Comparison of ENCODE assay signal across 1 cellular context in genomic region chr6:31665501-31666336, GRCh38.
A peak's percentile ranks its signal among the peaks of the same experiment; 100 is the strongest.
TF ChIP-seq lines count a peak whose summit lies in the region.

Gene CSNK2B, plus strand, starts transcription at chr6:31666080. Its CDS starts 752 bp downstream, at chr6:31666832.

TF ChIP-seq in K562, 482 proteins besides CTCF, POLR2A, EP300 and RAD21 (continued from another document and continues in another):
- TF ChIP-seq RREB1 (CRISPR knock-in tag; IDR thresholded peaks at IDR 0.05) (peak; percentile 46; the same call in 1 of the 2 replicates), ZNF197 (CRISPR knock-in tag; IDR thresholded peaks at IDR 0.05; ENCODE audit: low read depth) (no peak), MTA1 (IDR thresholded peaks at IDR 0.05; ENCODE audit: borderline replicate concordance) (peak; percentile 78; the same call in 1 of the 2 replicates), ILK (tag; IDR thresholded peaks at IDR 0.05; ENCODE audit: borderline replicate concordance, low read depth) (no peak), RBFOX2 (IDR thresholded peaks at IDR 0.05; ENCODE audit: low read depth, low read length) (peak; percentile 98), YBX1 (IDR thresholded peaks at IDR 0.05) (no peak), SIX5 (IDR thresholded peaks at IDR 0.05; ENCODE audit: borderline replicate concordance in 1 of 2, insufficient read depth in 1 of 2, low read depth in 1 of 2, low read length in 2 of 2) (peak; percentile 95 to 97), KDM4B (IDR thresholded peaks at IDR 0.05; ENCODE audit: borderline replicate concordance in 2 of 2, low read depth in 1 of 2) (peak in 1 of 2 experiments; percentile 99; a peak in 2 of 4 replicates), CREB5 (CRISPR knock-in tag; IDR thresholded peaks at IDR 0.05) (no peak), UBTF (IDR thresholded peaks at IDR 0.05; ENCODE audit: borderline replicate concordance in 1 of 2, low read depth in 2 of 2, low read length in 2 of 2) (peak; percentile 35 to 83; a peak in 2 of 4 replicates), MCM7 (IDR thresholded peaks at IDR 0.05) (no peak), ZNF561 (CRISPR knock-in tag; conservative IDR thresholded peaks at IDR 0.05) (peak; percentile 58; the same call in 1 of the 2 replicates), SMC3 (conservative IDR thresholded peaks at IDR 0.05; ENCODE audit: insufficient read depth, low read depth, low read length) (no peak), ARHGAP35 (IDR thresholded peaks at IDR 0.05; ENCODE audit: partially characterized antibody) (no peak), PATZ1 (CRISPR knock-in tag; IDR thresholded peaks at IDR 0.05; ENCODE audit: borderline replicate concordance) (0 out of 2 replicates have a peak, but pooled peaks have one; percentile 28), ZBTB5 (IDR thresholded peaks at IDR 0.05) (no peak), BCLAF1 (IDR thresholded peaks at IDR 0.05; ENCODE audit: borderline replicate concordance in 1 of 2, control insufficient read depth in 1 of 2, low read depth in 2 of 2, low read length in 1 of 2) (0 out of 4 replicates have a peak, but pooled peaks of 1 of the 2 experiments have one; percentile 87), NONO (IDR thresholded peaks at IDR 0.05; ENCODE audit: low read depth in 2 of 2, low read length in 1 of 2) (peak in 1 of 2 experiments; percentile 75; a peak in 2 of 4 replicates), ATF6 (CRISPR knock-in tag; IDR thresholded peaks at IDR 0.05) (no peak), C11orf30 (IDR thresholded peaks at IDR 0.05; ENCODE audit: low read depth) (no peak), TSHZ1 (CRISPR knock-in tag; IDR thresholded peaks at IDR 0.05) (peak; percentile 66; the same call in 1 of the 2 replicates), NUFIP1 (IDR thresholded peaks at IDR 0.05; ENCODE audit: partially characterized antibody) (no peak), TSC22D4 (tag; IDR thresholded peaks at IDR 0.05) (no peak), EGR1 (conservative IDR thresholded peaks at IDR 0.05) (no peak), PHB (CRISPR knock-in tag; IDR thresholded peaks at IDR 0.05) (peak; percentile 96), PREB (CRISPR knock-in tag; IDR thresholded peaks at IDR 0.05) (no peak), ZFP1 (CRISPR knock-in tag; IDR thresholded peaks at IDR 0.05) (no peak), OTX1 (CRISPR knock-in tag; IDR thresholded peaks at IDR 0.05) (peak; percentile 85), SMARCA4 (IDR thresholded peaks at IDR 0.05) (peak; percentile 66; the same call in 1 of the 2 replicates), POLR2B (IDR thresholded peaks at IDR 0.05; ENCODE audit: low read depth, partially characterized antibody) (peak; percentile 95)
